In genomic region chr4:4694812-4695211, GRCh38 we compare ENCODE assay signal across 15 cellular contexts.
DNase-seq lines count a peak whose midpoint lies in the region; ATAC-seq and TF ChIP-seq lines count a peak whose summit lies in the region.
"Had no signal": no experiment of that assay in that cellular context is flagged by ENCODE, and none has a peak within 500 bp of the region (broad histone marks: within the 10 kb centered on the region; RNA-seq: fewer than 3 reads in every experiment).

No MANE protein-coding gene starts in this region.

- DNase-seq in cardiac muscle cell (ENCODE audit: low read depth in 1 of 2, low spot score in 1 of 2), result no peak
- DNase-seq in right atrium auricular region (ENCODE audit: low spot score), result no peak
- no peak for DNase-seq in chondrocyte (ENCODE audit: low spot score)
- DNase-seq in mesothelial cell of epicardium (ENCODE audit: low spot score in 2 of 2, unreplicated experiment in 2 of 2), result no peak
- no peak for DNase-seq in stimulated activated naive B cell treated with anti-CD40 and anti-IgM and Interleukin-4, amounts not matched to agents 10 μg/mL and 1 μg/mL and 100 μg/mL, for 72 hours
- DNase-seq in lower lobe of right lung, result no peak
- no peak for DNase-seq in SKM-1 treated with dmso at 0.1 percent for 144 hours (lab: John Stamatoyannopoulos, UW; ENCODE audit: unreplicated experiment)
- DNase-seq: CD8-positive, alpha-beta T cell; DND-41; GF-D8; GOT3 had no signal

- H3K36me3 Mint-ChIP-seq in chondrocyte (ENCODE audit: low read depth), result no peaks in the 10 kb centered on the region
- peaks cover 14% of the 10 kb centered on the region for H3K36me3 Mint-ChIP-seq in mesothelial cell of epicardium
- H3K36me3 Mint-ChIP-seq in stimulated activated naive B cell treated with anti-CD40 and anti-IgM and Interleukin-4, amounts not matched to agents 10 μg/mL and 1 μg/mL and 100 μg/mL, for 72 hours, result peaks cover 16 to 31% of the 10 kb centered on the region in 2 donors
- H3K36me3 Mint-ChIP-seq: CD14-positive monocyte had no signal

- intact Hi-C loops in lower lobe of right lung (cut with DNase I), result no loop called here

- H3K4me1 ChIP-seq in cardiac muscle cell (ENCODE audit: low read depth), result peaks cover 12% of the 10 kb centered on the region
- H3K4me1 ChIP-seq in right atrium auricular region, result peaks cover 0 to 8% of the 10 kb centered on the region in 2 donors
- no peaks in the 10 kb centered on the region for H3K4me1 ChIP-seq in lower lobe of right lung

- H3K4me3 ChIP-seq in cardiac muscle cell (no peak overlapping the region), right atrium auricular region (no peak overlapping the region), lower lobe of right lung (no peak overlapping the region)

- no peak for ATAC-seq in stimulated activated naive B cell treated with anti-CD40 and anti-IgM and Interleukin-4, amounts not matched to agents 10 μg/mL and 1 μg/mL and 100 μg/mL, for 72 hours (replicated peaks)
- ATAC-seq in lower lobe of right lung, result no peak
- no peak for ATAC-seq in HG03460 (IDR thresholded peaks at IDR 0.05; ENCODE audit: unreplicated experiment)
- ATAC-seq: CD8-positive, alpha-beta T cell had no signal

- H3K27me3 Mint-ChIP-seq in chondrocyte (ENCODE audit: low read depth) (no peaks in the 10 kb centered on the region), mesothelial cell of epicardium (ENCODE audit: low read depth) (no peaks in the 10 kb centered on the region)
- H3K27me3 Mint-ChIP-seq in stimulated activated naive B cell treated with anti-CD40 and anti-IgM and Interleukin-4, amounts not matched to agents 10 μg/mL and 1 μg/mL and 100 μg/mL, for 72 hours, result no peaks in the 10 kb centered on the region

- H3K36me3 ChIP-seq in cardiac muscle cell (no peaks in the 10 kb centered on the region), right atrium auricular region (no peaks in the 10 kb centered on the region), lower lobe of right lung (no peaks in the 10 kb centered on the region)

- H3K9me3 Mint-ChIP-seq in chondrocyte (ENCODE audit: low read depth) (no peaks in the 10 kb centered on the region), mesothelial cell of epicardium (peaks cover 7% of the 10 kb centered on the region)
- H3K9me3 Mint-ChIP-seq in stimulated activated naive B cell treated with anti-CD40 and anti-IgM and Interleukin-4, amounts not matched to agents 10 μg/mL and 1 μg/mL and 100 μg/mL, for 72 hours, result peaks cover 0 to 2% of the 10 kb centered on the region in 2 donors
- H3K9me3 Mint-ChIP-seq: H9 had no signal

- H3K27me3 ChIP-seq in cardiac muscle cell (no peaks in the 10 kb centered on the region), right atrium auricular region (no peaks in the 10 kb centered on the region), lower lobe of right lung (ENCODE audit: low read depth) (no peaks in the 10 kb centered on the region)

- TF ChIP-seq CTCF in cardiac muscle cell (IDR thresholded peaks at IDR 0.05; ENCODE audit: low read depth, low read length) (no peak), right atrium auricular region (IDR thresholded peaks at IDR 0.05) (no peak), chondrocyte (IDR thresholded peaks at IDR 0.05) (no peak), mesothelial cell of epicardium (IDR thresholded peaks at IDR 0.05; ENCODE audit: unreplicated experiment) (no peak), lower lobe of right lung (IDR thresholded peaks at IDR 0.05) (no peak)

- peak overlapping the region; percentile 41 for H3K27ac ChIP-seq in cardiac muscle cell
- no peak overlapping the region for H3K27ac ChIP-seq in right atrium auricular region
- no peak overlapping the region for H3K27ac ChIP-seq in lower lobe of right lung
- H3K27ac ChIP-seq: 22Rv1 had no signal

- H3K9me3 ChIP-seq in cardiac muscle cell (ENCODE audit: low read depth) (no peaks in the 10 kb centered on the region), right atrium auricular region (no peaks in the 10 kb centered on the region), lower lobe of right lung (no peaks in the 10 kb centered on the region)

- H3K27ac Mint-ChIP-seq in chondrocyte (ENCODE audit: unreplicated experiment) (peak overlapping the region; percentile 28), mesothelial cell of epicardium (peak overlapping the region; percentile 88)
- H3K27ac Mint-ChIP-seq in stimulated activated naive B cell treated with anti-CD40 and anti-IgM and Interleukin-4, amounts not matched to agents 10 μg/mL and 1 μg/mL and 100 μg/mL, for 72 hours, result peak overlapping the region; percentile 32
- H3K27ac Mint-ChIP-seq: CD8-positive, alpha-beta T cell had no signal

- H3K4me1 Mint-ChIP-seq in chondrocyte (ENCODE audit: low read depth) (peaks cover 19% of the 10 kb centered on the region), mesothelial cell of epicardium (peaks cover 27% of the 10 kb centered on the region)
- peaks cover 5 to 8% of the 10 kb centered on the region in 2 donors for H3K4me1 Mint-ChIP-seq in stimulated activated naive B cell treated with anti-CD40 and anti-IgM and Interleukin-4, amounts not matched to agents 10 μg/mL and 1 μg/mL and 100 μg/mL, for 72 hours
- H3K4me1 Mint-ChIP-seq: CD14-positive monocyte had no signal

- no peak overlapping the region for H3K4me3 Mint-ChIP-seq in chondrocyte (ENCODE audit: unreplicated experiment)
- no peak overlapping the region for H3K4me3 Mint-ChIP-seq in mesothelial cell of epicardium
- H3K4me3 Mint-ChIP-seq in stimulated activated naive B cell treated with anti-CD40 and anti-IgM and Interleukin-4, amounts not matched to agents 10 μg/mL and 1 μg/mL and 100 μg/mL, for 72 hours, result no peak overlapping the region
- H3K4me3 Mint-ChIP-seq: CD14-positive monocyte; CD8-positive, alpha-beta T cell; H9 had no signal

Comparison
In these comparisons a context has a peak if more than half of its experiments do, and no peak if none do; other contexts are left out.
1. H3K27ac Mint-ChIP-seq: peak in every context shown above with its lines; median percentile 88 in mesothelial cell of epicardium; 32 in stimulated activated naive B cell treated with anti-CD40 and anti-IgM and Interleukin-4, amounts not matched to agents 10 μg/mL and 1 μg/mL and 100 μg/mL, for 72 hours; 28 in chondrocyte.